22 cellular contexts compared by ENCODE assay signal in genomic region chr7:141956084-141956483, GRCh38. TPM values are rescaled to one million over a fixed set of nuclear protein-coding genes. Genes with fewer than 3 reads are reported as not detected.
DNase-seq lines count a peak whose midpoint lies in the region; ATAC-seq and TF ChIP-seq lines count a peak whose summit lies in the region.
"Had no signal": no experiment of that assay in that cellular context is flagged by ENCODE, and none has a peak within 500 bp of the region (broad histone marks: within the 10 kb centered on the region; RNA-seq: fewer than 3 reads in every experiment).

No MANE protein-coding gene starts in this region.

- DNase-seq in GDM1 (lab: John Stamatoyannopoulos, UW), result peak; percentile 40
- peak; percentile 92 for DNase-seq in NB4 (ENCODE audit: low read depth)
- peak; percentile 76 for DNase-seq in epithelial cell of esophagus (ENCODE audit: low read depth)
- DNase-seq in skeletal muscle cell (ENCODE audit: low read depth), result peak; percentile 24
- DNase-seq in D341Med (ENCODE audit: low spot score), result no peak
- DNase-seq in G401 (ENCODE audit: low spot score), result no peak
- DNase-seq: activated CD4-positive, alpha-beta T cell treated with anti-CD3 and anti-CD28 coated beads, Interleukin-2, amount 50 U/mL, for 48 hours; activated naive CD4-positive, alpha-beta T cell treated with Interleukin-2 at 50 U/mL for 16 hours; activated T-cell treated with anti-CD3 and anti-CD28 coated beads for 4 hours; HFFc6; NCI-H1930; NCI-H446; NK-92 treated with Interleukin-12 subunit alpha and Interleukin-12 subunit beta, amount 100 ng/mL, for 24 hours; occipital lobe; right lobe of liver; Right ventricle myocardium superior; stimulated activated CD4-positive, alpha-beta T cell treated with anti-CD3 and anti-CD28 coated beads, Interleukin-2, amount 100 ng/mL, for 24 hours; stimulated activated naive CD8-positive, alpha-beta T cell treated with anti-CD3 and anti-CD28 coated beads, Interleukin-15, amount 100 ng/mL, for 72 hours had no signal

- ATAC-seq in GM21360 (IDR thresholded peaks at IDR 0.05; ENCODE audit: unreplicated experiment), result no peak
- ATAC-seq: right lobe of liver; stimulated activated naive CD8-positive, alpha-beta T cell treated with anti-CD3 and anti-CD28 coated beads, Interleukin-15, amount 100 ng/mL, for 72 hours had no signal

- TF ChIP-seq CTCF in NB4 (IDR thresholded peaks at IDR 0.05; ENCODE audit: low read depth, low read length) (no peak), epithelial cell of esophagus (IDR thresholded peaks at IDR 0.05; ENCODE audit: insufficient read depth, low read depth, low read length, missing control alignments) (no peak)

- no peak for TF ChIP-seq POLR2A in NB4 (IDR thresholded peaks at IDR 0.05; ENCODE audit: extremely low read depth, insufficient read length)

- in situ Hi-C loops in G401 (cut with HindIII; ENCODE audit: low sequenced_read_pairs), result no loop called here

- no peak overlapping the region for H3K4me3 ChIP-seq in NB4 (ENCODE audit: low read depth, low read length)
- no peak overlapping the region for H3K4me3 ChIP-seq in epithelial cell of esophagus (ENCODE audit: low read length)
- H3K4me3 ChIP-seq in skeletal muscle cell (ENCODE audit: low read depth, low read length), result no peak overlapping the region
- H3K4me3 ChIP-seq: ascending aorta, right lobe of liver had no signal

RNA-seq across cellular contexts. Expression of gene CLEC5A, which starts 9.3 kb away (rescaled TPM):
- total RNA-seq in G401 (2014; rRNA removed; shearing (Covaris generic)), result not detected in 2 replicates
- total RNA-seq: HFFc6, occipital lobe had no signal

RNA-seq across cellular contexts. Expression of gene TAS2R38, which starts 17.5 kb away (rescaled TPM):
- not detected in 2 replicates for total RNA-seq in G401 (2014; rRNA removed; shearing (Covaris generic))
- total RNA-seq: ascending aorta, HFFc6, mucosa of gallbladder, occipital lobe, right lobe of liver, Right ventricle myocardium superior, urinary bladder had no signal

RNA-seq across cellular contexts. Expression of gene MGAM, which starts 39.6 kb away (rescaled TPM):
- total RNA-seq in G401 (2014; rRNA removed; shearing (Covaris generic)), result not detected in 2 replicates
- total RNA-seq: ascending aorta had no signal

RNA-seq across cellular contexts. Expression of gene OR9A4, which starts 39.9 kb away (rescaled TPM):
- total RNA-seq in G401 (2014; rRNA removed; shearing (Covaris generic)), result not detected in 2 replicates
- total RNA-seq: ascending aorta, HFFc6, mucosa of gallbladder, right lobe of liver, Right ventricle myocardium superior had no signal

Comparison
In these comparisons a context has a peak if more than half of its experiments do, and no peak if none do; other contexts are left out.
1. DNase-seq: peak in GDM1 (single experiment), NB4 (single experiment), epithelial cell of esophagus (single experiment) and skeletal muscle cell (single experiment); none in D341Med (single experiment) and G401 (single experiment).